ENCODE assay signal across 12 cellular contexts in the genomic region with DNA sequence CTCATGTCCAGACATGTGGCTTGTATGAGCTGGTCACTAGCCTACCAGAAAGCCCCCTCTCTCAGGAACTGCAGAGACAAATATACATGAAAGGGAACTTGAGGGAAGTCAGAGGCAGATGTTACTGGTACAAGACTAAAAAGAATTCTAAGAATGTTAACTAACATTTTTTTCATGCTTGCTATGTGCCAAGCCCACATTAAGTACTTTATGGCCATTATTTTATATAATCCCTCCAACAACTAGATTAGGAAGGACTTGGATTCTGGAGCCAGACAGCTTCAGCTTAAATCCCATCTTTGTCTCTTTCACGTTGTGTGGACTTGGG. TPM values are rescaled to one million over a fixed set of nuclear protein-coding genes. Genes with fewer than 3 reads are reported as not detected.
DNase-seq lines count a peak whose midpoint lies in the region; ATAC-seq, FAIRE-seq and TF ChIP-seq lines count a peak whose summit lies in the region.
"Had no signal": no experiment of that assay in that cellular context is flagged by ENCODE, and none has a peak within 500 bp of the region (broad histone marks: within the 10 kb centered on the region; RNA-seq: fewer than 3 reads in every experiment).

No MANE protein-coding gene starts in this region.

- dilution Hi-C loops in keratinocyte (cut with MboI; ENCODE audit: extremely low pct_ligation_motif_present, low sequenced_read_pairs) = no loop called here

- FAIRE-seq in keratinocyte (lab: Jason Lieb, UNC) = no peak

- H2AFZ ChIP-seq in keratinocyte (ENCODE audit: control insufficient read depth, low read length) = peak overlapping the region; percentile 57

- ATAC-seq in activated naive CD8-positive, alpha-beta T cell treated with anti-CD3 and anti-CD28 coated beads, Interleukin-2, amount 50 U/mL, for 24 hours = no peak
- ATAC-seq in T-helper 17 cell (no peak), upper lobe of left lung (ENCODE audit: low FRiP score in 2 of 2) (no peak), gastrocnemius medialis (no peak)
- ATAC-seq in activated T-cell treated with anti-CD3 and anti-CD28 coated beads, Interleukin-2, amount 50 U/mL, for 4 hours = no peak

- TF ChIP-seq POLR2A in upper lobe of left lung (IDR thresholded peaks at IDR 0.05) (no peak), gastrocnemius medialis (IDR thresholded peaks at IDR 0.05) (no peak)

- no peak for TF ChIP-seq CTCF in keratinocyte (optimal IDR thresholded peaks at IDR 0.05 in 1 of 3, IDR thresholded peaks at IDR 0.05 in 1 of 3, conservative IDR thresholded peaks at IDR 0.05 in 1 of 3; ENCODE audit: extremely low read depth in 1 of 3, insufficient read depth in 2 of 3, low read length in 3 of 3)
- no peak for TF ChIP-seq CTCF in upper lobe of left lung (IDR thresholded peaks at IDR 0.05)
- TF ChIP-seq CTCF in gastrocnemius medialis (IDR thresholded peaks at IDR 0.05 in 4 of 5, conservative IDR thresholded peaks at IDR 0.05 in 1 of 5) = no peak

- peaks cover 13% of the 10 kb centered on the region for H3K36me3 Mint-ChIP-seq in activated naive CD8-positive, alpha-beta T cell
- peaks cover 8% of the 10 kb centered on the region for H3K36me3 Mint-ChIP-seq in activated naive CD8-positive, alpha-beta T cell treated with anti-CD3 and anti-CD28 coated beads, Interleukin-2, amount 50 U/mL, for 24 hours (ENCODE audit: low read depth)
- peaks cover 8% of the 10 kb centered on the region for H3K36me3 Mint-ChIP-seq in T-helper 17 cell (ENCODE audit: low read depth)
- peaks cover 17% of the 10 kb centered on the region for H3K36me3 Mint-ChIP-seq in activated T-cell treated with anti-CD3 and anti-CD28 coated beads, Interleukin-2, amount 50 U/mL, for 4 hours (ENCODE audit: insufficient read depth)

- H3K27ac Mint-ChIP-seq in activated naive CD8-positive, alpha-beta T cell = peak overlapping the region; percentile 77
- H3K27ac Mint-ChIP-seq in activated naive CD8-positive, alpha-beta T cell treated with anti-CD3 and anti-CD28 coated beads, Interleukin-2, amount 50 U/mL, for 24 hours = no peak overlapping the region
- peak overlapping the region; percentile 68 for H3K27ac Mint-ChIP-seq in T-helper 17 cell

- H3K4me1 ChIP-seq in keratinocyte (ENCODE audit: control insufficient read depth, extremely low read depth, insufficient read depth, low read length) (peaks cover 31% of the 10 kb centered on the region), upper lobe of left lung (peaks cover 5 to 28% (median 19%) of the 10 kb centered on the region in 4 donors), gastrocnemius medialis (peaks cover 13 to 34% of the 10 kb centered on the region in 2 donors)

- H3K4me3 Mint-ChIP-seq in activated naive CD8-positive, alpha-beta T cell = no peak overlapping the region
- H3K4me3 Mint-ChIP-seq in activated naive CD8-positive, alpha-beta T cell treated with anti-CD3 and anti-CD28 coated beads, Interleukin-2, amount 50 U/mL, for 24 hours = no peak overlapping the region
- no peak overlapping the region for H3K4me3 Mint-ChIP-seq in T-helper 17 cell
- H3K4me3 Mint-ChIP-seq in activated T-cell treated with anti-CD3 and anti-CD28 coated beads, Interleukin-2, amount 50 U/mL, for 4 hours = no peak overlapping the region

- no peak overlapping the region for H3K27ac ChIP-seq in keratinocyte (ENCODE audit: control insufficient read depth, insufficient read depth, low read length)
- H3K27ac ChIP-seq in upper lobe of left lung = peak overlapping the region in 3 of 4 donors; percentile 74 to 77 (median 75)
- H3K27ac ChIP-seq in gastrocnemius medialis = no peak overlapping the region

- H3K9ac ChIP-seq in keratinocyte (ENCODE audit: control insufficient read depth, extremely low read depth, insufficient read depth, low read length) = no peak overlapping the region

- H3K36me3 ChIP-seq in keratinocyte (ENCODE audit: control insufficient read depth in 2 of 2, extremely low read depth in 1 of 2, insufficient read depth in 2 of 2, low read length in 2 of 2) (no peaks in the 10 kb centered on the region), upper lobe of left lung (no peaks in the 10 kb centered on the region), gastrocnemius medialis (no peaks in the 10 kb centered on the region)

- no peaks in the 10 kb centered on the region for H3K9me3 Mint-ChIP-seq in activated naive CD8-positive, alpha-beta T cell (ENCODE audit: low read depth)
- H3K9me3 Mint-ChIP-seq in activated naive CD8-positive, alpha-beta T cell treated with anti-CD3 and anti-CD28 coated beads, Interleukin-2, amount 50 U/mL, for 24 hours = no peaks in the 10 kb centered on the region
- H3K9me3 Mint-ChIP-seq in activated T-cell treated with anti-CD3 and anti-CD28 coated beads, Interleukin-2, amount 50 U/mL, for 4 hours = no peaks in the 10 kb centered on the region
- H3K9me3 Mint-ChIP-seq: activated T-cell treated with anti-CD3 and anti-CD28 coated beads, Interleukin-2, amount 50 U/mL, for 72 hours had no signal

- no peaks in the 10 kb centered on the region for H3K79me2 ChIP-seq in keratinocyte (ENCODE audit: control insufficient read depth, insufficient read depth, low read length)

- no peak for DNase-seq in activated naive CD8-positive, alpha-beta T cell treated with anti-CD3 and anti-CD28 coated beads, Interleukin-2, amount 50 U/mL, for 24 hours
- DNase-seq in T-helper 17 cell = no peak
- no peak for DNase-seq in keratinocyte (ENCODE audit: low read depth, low spot score)
- no peak for DNase-seq in upper lobe of left lung
- no peak for DNase-seq in NCI-H446 (lab: John Stamatoyannopoulos, UW)
- no peak for DNase-seq in activated T-cell treated with anti-CD3 and anti-CD28 coated beads, Interleukin-2, amount 50 U/mL, for 4 hours
- DNase-seq in gastrocnemius medialis = no peak
- DNase-seq: activated T-cell treated with anti-CD3 and anti-CD28 coated beads, Interleukin-2, amount 50 U/mL, for 72 hours; left colon; NCI-H187; nucleus accumbens had no signal

- H3K4me1 Mint-ChIP-seq in activated naive CD8-positive, alpha-beta T cell (ENCODE audit: low read depth) = peaks cover 57% of the 10 kb centered on the region
- H3K4me1 Mint-ChIP-seq in activated naive CD8-positive, alpha-beta T cell treated with anti-CD3 and anti-CD28 coated beads, Interleukin-2, amount 50 U/mL, for 24 hours = peaks cover 55% of the 10 kb centered on the region
- peaks cover 37% of the 10 kb centered on the region for H3K4me1 Mint-ChIP-seq in T-helper 17 cell
- peaks cover 49% of the 10 kb centered on the region for H3K4me1 Mint-ChIP-seq in activated T-cell treated with anti-CD3 and anti-CD28 coated beads, Interleukin-2, amount 50 U/mL, for 4 hours (ENCODE audit: low read depth)

- no peak for TF ChIP-seq EP300 in upper lobe of left lung (IDR thresholded peaks at IDR 0.05)

- H3K9me3 ChIP-seq in T-helper 17 cell (ENCODE audit: control insufficient read depth, low read length, poor library complexity, severe bottlenecking) (no peaks in the 10 kb centered on the region), keratinocyte (ENCODE audit: control insufficient read depth, low read depth, low read length) (no peaks in the 10 kb centered on the region), upper lobe of left lung (no peaks in the 10 kb centered on the region), gastrocnemius medialis (no peaks in the 10 kb centered on the region)

- WGBS in upper lobe of left lung, 2 donors = 73 to 83% methylated on average over 1 of the region's 1 CpG

- H4K20me1 ChIP-seq in keratinocyte (ENCODE audit: control insufficient read depth, extremely low read depth, insufficient read depth, low read length) = no peaks in the 10 kb centered on the region

- intact Hi-C loops in gastrocnemius medialis (cut with DNase I; ENCODE audit: low total_unique reads) = no loop called here

- H3K27me3 ChIP-seq in keratinocyte (ENCODE audit: control insufficient read depth, extremely low read depth, insufficient read depth, low read length) = no peaks in the 10 kb centered on the region
- H3K27me3 ChIP-seq in upper lobe of left lung = no peaks in the 10 kb centered on the region
- no peaks in the 10 kb centered on the region for H3K27me3 ChIP-seq in gastrocnemius medialis

- H3K4me3 ChIP-seq in keratinocyte (ENCODE audit: control insufficient read depth in 2 of 3, extremely low read depth in 1 of 3, insufficient read depth in 2 of 3, low read depth in 1 of 3, low read length in 3 of 3) = no peak overlapping the region
- H3K4me3 ChIP-seq in upper lobe of left lung = no peak overlapping the region
- H3K4me3 ChIP-seq in gastrocnemius medialis = no peak overlapping the region

- in situ Hi-C loops in gastrocnemius medialis (cut with MboI; ENCODE audit: low sequenced_read_pairs in 4 of 4) = no loop called here

- peak overlapping the region; percentile 54 for H3K4me2 ChIP-seq in keratinocyte (ENCODE audit: control insufficient read depth, extremely low read depth, insufficient read depth, low read depth, low read length)

- H3K9me1 ChIP-seq in keratinocyte (ENCODE audit: control insufficient read depth, extremely low read depth, insufficient read depth, low read length) = no peaks in the 10 kb centered on the region

- no peaks in the 10 kb centered on the region for H3K27me3 Mint-ChIP-seq in activated naive CD8-positive, alpha-beta T cell
- no peaks in the 10 kb centered on the region for H3K27me3 Mint-ChIP-seq in activated naive CD8-positive, alpha-beta T cell treated with anti-CD3 and anti-CD28 coated beads, Interleukin-2, amount 50 U/mL, for 24 hours
- H3K27me3 Mint-ChIP-seq in T-helper 17 cell = no peaks in the 10 kb centered on the region
- H3K27me3 Mint-ChIP-seq in activated T-cell treated with anti-CD3 and anti-CD28 coated beads, Interleukin-2, amount 50 U/mL, for 4 hours (ENCODE audit: low read depth) = no peaks in the 10 kb centered on the region

RNA-seq across cellular contexts. Expression of gene TTC9, which starts 24.6 kb away (rescaled TPM):
- 10 to 100 TPM in 1 of 2 donors, 1 to 10 TPM in 1; 8.2 to 11.7 TPM for total RNA-seq in T-helper 17 cell
- 0.50 to 0.85 TPM (median 0.59 TPM) in 3 replicates for polyA plus RNA-seq in keratinocyte
- 1.9 TPM for polyA plus RNA-seq in keratinocyte (2011; ENCODE audit: low read depth)
- polyA plus RNA-seq in keratinocyte (2011; cell fraction: cytosol; rRNA removed) = 0.90 and 1.4 TPM in 2 replicates
- 0.71 and 1.0 TPM in 2 replicates for polyA plus RNA-seq in keratinocyte (2011; cell fraction: nucleus; rRNA removed)
- 0.69 and 2.9 TPM in 2 replicates for polyA plus RNA-seq in keratinocyte (2012; ENCODE audit: low replicate concordance)
- 0.43 to 0.98 TPM (median 0.58 TPM) in 3 replicates for polyA minus RNA-seq in keratinocyte
- 0.38 TPM for polyA minus RNA-seq in keratinocyte (2011; cell fraction: cytosol; rRNA and poly(A)+ RNA removed)
- polyA minus RNA-seq in keratinocyte (2011; cell fraction: nucleus; rRNA and poly(A)+ RNA removed) = 0.54 and 0.74 TPM in 2 replicates
- total RNA-seq in upper lobe of left lung = 1 to 10 TPM; 3.1 to 8.6 (median 6.2) TPM
- total RNA-seq in activated T-cell treated with anti-CD3 and anti-CD28 coated beads, Interleukin-2, amount 50 U/mL, for 4 hours = 1 to 10 TPM; 3.2 to 4.0 (median 3.6) TPM
- 10 to 100 TPM in 1 of 4 donors, 1 to 10 TPM in 3; 4.4 to 10.8 (median 9.1) TPM for total RNA-seq in gastrocnemius medialis

Comparison
In these comparisons a context has a peak if more than half of its experiments do, and no peak if none do; other contexts are left out.
1. H3K27ac ChIP-seq: peak in upper lobe of left lung (3 of 4); none in keratinocyte (single experiment) and gastrocnemius medialis (0 of 4).